11 cellular contexts compared by ENCODE assay signal in the genomic region with DNA sequence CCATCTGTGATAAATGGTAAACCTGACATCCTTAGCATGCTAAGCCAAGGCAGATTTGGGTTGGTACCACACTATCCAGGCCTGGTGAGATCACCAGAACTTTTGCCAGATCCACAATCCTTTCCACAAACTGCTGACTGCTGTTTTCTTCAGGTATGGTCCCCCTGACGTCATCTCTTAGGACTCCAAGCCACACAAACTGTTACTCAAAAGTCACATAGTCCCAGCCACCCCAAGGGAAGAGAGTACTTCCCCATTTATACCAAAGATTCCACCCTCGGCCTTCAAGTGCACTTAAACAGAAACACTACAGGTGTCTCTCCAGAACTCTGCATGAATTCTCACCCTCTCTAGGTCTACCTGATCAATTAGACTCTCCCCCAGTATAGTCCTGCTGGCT. TPM values are rescaled to one million over a fixed set of nuclear protein-coding genes. Genes with fewer than 3 reads are reported as not detected.
A peak's percentile ranks its signal among the peaks of the same experiment; 100 is the strongest.
DNase-seq lines count a peak whose midpoint lies in the region; ATAC-seq and TF ChIP-seq lines count a peak whose summit lies in the region.
"Had no signal": no experiment of that assay in that cellular context is flagged by ENCODE, and none has a peak within 500 bp of the region (broad histone marks: within the 10 kb centered on the region; RNA-seq: fewer than 3 reads in every experiment).

No MANE protein-coding gene starts in this region.

- no peak for ATAC-seq in activated naive CD8-positive, alpha-beta T cell treated with anti-CD3 and anti-CD28 coated beads, Interleukin-2, amount 10 ng/mL, durations not matched to agents 7 days and 5 days (ENCODE audit: low read depth)
- ATAC-seq in HG02981 (IDR thresholded peaks at IDR 0.05; ENCODE audit: unreplicated experiment) (peak; percentile 42), T-helper 17 cell (no peak), GM23338 (no peak)
- ATAC-seq in activated T-helper 17 cell treated with anti-CD3 and anti-CD28 coated beads, Interleukin-2, amount 50 U/mL, for 72 hours (replicated peaks): no peak

- H3K4me1 ChIP-seq in GM23338 (ENCODE audit: insufficient read depth): peaks cover 11% of the 10 kb centered on the region

- H3K27me3 Mint-ChIP-seq in activated naive CD8-positive, alpha-beta T cell treated with anti-CD3 and anti-CD28 coated beads, Interleukin-2, amount 10 ng/mL, durations not matched to agents 7 days and 5 days: no peaks in the 10 kb centered on the region
- H3K27me3 Mint-ChIP-seq in activated naive CD8-positive, alpha-beta T cell treated with anti-CD3 and anti-CD28 coated beads for 36 hours: no peaks in the 10 kb centered on the region
- H3K27me3 Mint-ChIP-seq in T-helper 17 cell (no peaks in the 10 kb centered on the region), GM23338 (ENCODE audit: insufficient read depth, low read depth, poor library complexity) (peaks cover 2% of the 10 kb centered on the region)
- H3K27me3 Mint-ChIP-seq in activated T-helper 17 cell treated with anti-CD3 and anti-CD28 coated beads, Interleukin-2, amount 50 U/mL, for 72 hours: no peaks in the 10 kb centered on the region
- H3K27me3 Mint-ChIP-seq: progenitor cell of endocrine pancreas had no signal

- no peaks in the 10 kb centered on the region for H3K9me3 ChIP-seq in T-helper 17 cell (ENCODE audit: control insufficient read depth, low read length, poor library complexity, severe bottlenecking)

- H3F3A ChIP-seq in GM23338 (replicated peaks; ENCODE audit: low read depth): no peaks in the 10 kb centered on the region

- no peaks in the 10 kb centered on the region for H3K27me3 ChIP-seq in GM23338 (ENCODE audit: insufficient read depth)

- 0 out of 2 replicates have a peak, but pooled peaks cover 13% of the 10 kb centered on the region for H3K9me2 ChIP-seq in GM23338 (ENCODE audit: insufficient read depth)

- H3K36me3 ChIP-seq in GM23338 (ENCODE audit: insufficient read depth): no peaks in the 10 kb centered on the region

- H3K4me1 Mint-ChIP-seq in activated naive CD8-positive, alpha-beta T cell treated with anti-CD3 and anti-CD28 coated beads, Interleukin-2, amount 10 ng/mL, durations not matched to agents 7 days and 5 days: peaks cover 28% of the 10 kb centered on the region
- H3K4me1 Mint-ChIP-seq in activated naive CD8-positive, alpha-beta T cell treated with anti-CD3 and anti-CD28 coated beads for 36 hours: peaks cover 39% of the 10 kb centered on the region
- H3K4me1 Mint-ChIP-seq in T-helper 17 cell (peaks cover 24% of the 10 kb centered on the region), GM23338 (peaks cover 10% of the 10 kb centered on the region)
- H3K4me1 Mint-ChIP-seq in activated T-helper 17 cell treated with anti-CD3 and anti-CD28 coated beads, Interleukin-2, amount 50 U/mL, for 72 hours: peaks cover 36% of the 10 kb centered on the region

- H3K9me3 Mint-ChIP-seq in activated naive CD8-positive, alpha-beta T cell treated with anti-CD3 and anti-CD28 coated beads, Interleukin-2, amount 10 ng/mL, durations not matched to agents 7 days and 5 days: peaks cover 8% of the 10 kb centered on the region
- peaks cover 38% of the 10 kb centered on the region for H3K9me3 Mint-ChIP-seq in activated naive CD8-positive, alpha-beta T cell treated with anti-CD3 and anti-CD28 coated beads for 36 hours
- peaks cover 49% of the 10 kb centered on the region for H3K9me3 Mint-ChIP-seq in GM23338
- H3K9me3 Mint-ChIP-seq in activated T-helper 17 cell treated with anti-CD3 and anti-CD28 coated beads, Interleukin-2, amount 50 U/mL, for 72 hours: no peaks in the 10 kb centered on the region

- peaks cover 21% of the 10 kb centered on the region for H3K36me3 Mint-ChIP-seq in activated naive CD8-positive, alpha-beta T cell treated with anti-CD3 and anti-CD28 coated beads, Interleukin-2, amount 10 ng/mL, durations not matched to agents 7 days and 5 days
- peaks cover 60% of the 10 kb centered on the region for H3K36me3 Mint-ChIP-seq in activated naive CD8-positive, alpha-beta T cell treated with anti-CD3 and anti-CD28 coated beads for 36 hours
- H3K36me3 Mint-ChIP-seq in T-helper 17 cell (ENCODE audit: low read depth) (peaks cover 2% of the 10 kb centered on the region), GM23338 (ENCODE audit: low read depth) (peaks cover 58% of the 10 kb centered on the region)
- H3K36me3 Mint-ChIP-seq in activated T-helper 17 cell treated with anti-CD3 and anti-CD28 coated beads, Interleukin-2, amount 50 U/mL, for 72 hours (ENCODE audit: low read depth): no peaks in the 10 kb centered on the region

- POLR2A ChIA-PET in activated naive CD8-positive, alpha-beta T cell treated with anti-CD3 and anti-CD28 coated beads, Interleukin-2, amount 10 ng/mL, durations not matched to agents 7 days and 5 days (lab: Charles Lee): no interaction called here

- H3K4me2 ChIP-seq in GM23338: no peak overlapping the region

- H3K4me3 Mint-ChIP-seq in activated naive CD8-positive, alpha-beta T cell treated with anti-CD3 and anti-CD28 coated beads, Interleukin-2, amount 10 ng/mL, durations not matched to agents 7 days and 5 days: no peak overlapping the region
- H3K4me3 Mint-ChIP-seq in activated naive CD8-positive, alpha-beta T cell treated with anti-CD3 and anti-CD28 coated beads for 36 hours: no peak overlapping the region
- H3K4me3 Mint-ChIP-seq in T-helper 17 cell (no peak overlapping the region), GM23338 (no peak overlapping the region)
- no peak overlapping the region for H3K4me3 Mint-ChIP-seq in activated T-helper 17 cell treated with anti-CD3 and anti-CD28 coated beads, Interleukin-2, amount 50 U/mL, for 72 hours

- H3K79me2 ChIP-seq in GM23338 (replicated peaks; ENCODE audit: insufficient read depth): peaks cover 82% of the 10 kb centered on the region

- no peak overlapping the region for H3K27ac ChIP-seq in GM23338 (ENCODE audit: low read depth)

- peak overlapping the region; percentile 36 for H3K27ac Mint-ChIP-seq in activated naive CD8-positive, alpha-beta T cell treated with anti-CD3 and anti-CD28 coated beads, Interleukin-2, amount 10 ng/mL, durations not matched to agents 7 days and 5 days
- H3K27ac Mint-ChIP-seq in activated naive CD8-positive, alpha-beta T cell treated with anti-CD3 and anti-CD28 coated beads for 36 hours: no peak overlapping the region
- H3K27ac Mint-ChIP-seq in T-helper 17 cell (peak overlapping the region; percentile 86), GM23338 (no peak overlapping the region)
- H3K27ac Mint-ChIP-seq in activated T-helper 17 cell treated with anti-CD3 and anti-CD28 coated beads, Interleukin-2, amount 50 U/mL, for 72 hours: no peak overlapping the region
- H3K27ac Mint-ChIP-seq: progenitor cell of endocrine pancreas had no signal

- H4K20me1 ChIP-seq in GM23338 (replicated peaks; ENCODE audit: insufficient read depth): peaks cover 6% of the 10 kb centered on the region; the same call in 1 of the 2 replicates

- no peak for DNase-seq in activated naive CD8-positive, alpha-beta T cell treated with anti-CD3 and anti-CD28 coated beads, Interleukin-2, amount 10 ng/mL, durations not matched to agents 7 days and 5 days
- DNase-seq in activated naive CD8-positive, alpha-beta T cell treated with anti-CD3 and anti-CD28 coated beads for 36 hours: no peak
- DNase-seq in T-helper 17 cell (no peak), GM23338 (ENCODE audit: low spot score) (no peak), NCI-H1105 treated with DMSO at 0.1 percent for 48 hours (lab: John Stamatoyannopoulos, UW) (no peak), AG08395 (ENCODE audit: low spot score) (no peak)
- DNase-seq: activated T-cell treated with anti-CD3 and anti-CD28 coated beads, Interleukin-2, amount 50 U/mL, for 1 hour; central memory CD4-positive, alpha-beta T cell had no signal

- no peak overlapping the region for H3K4me3 ChIP-seq in GM23338

- TF ChIP-seq CTCF in GM23338 (conservative IDR thresholded peaks at IDR 0.05; ENCODE audit: low read depth in 2 of 2): no peak

- no peak overlapping the region for H2AFZ ChIP-seq in GM23338

RNA-seq across cellular contexts. Expression of a gene that starts 34.7 kb away (rescaled TPM):
- total RNA-seq in activated naive CD8-positive, alpha-beta T cell treated with anti-CD3 and anti-CD28 coated beads, Interleukin-2, amount 10 ng/mL, durations not matched to agents 7 days and 5 days: 10 to 100 TPM in 1 of 2 experiments, 1 to 10 TPM in 1; 9.1 to 10.7 TPM
- total RNA-seq in activated naive CD8-positive, alpha-beta T cell treated with anti-CD3 and anti-CD28 coated beads for 36 hours: 10 to 100 TPM; 12.6 to 14.5 TPM
- 10 to 100 TPM; 13.0 to 17.1 TPM for total RNA-seq in T-helper 17 cell
- 82.6 and 84.6 TPM in 2 replicates for total RNA-seq in GM23338 (2014; rRNA removed; shearing (Covaris generic))
- 47.4 and 51.1 TPM in 2 replicates for polyA plus RNA-seq in GM23338 (2016; fragmentation: Nextera tagmentation; extraction: Ambion mirVana)
- 10 to 100 TPM in 1 of 2 donors, 1 to 10 TPM in 1; 6.5 to 12.8 TPM for total RNA-seq in activated T-helper 17 cell treated with anti-CD3 and anti-CD28 coated beads, Interleukin-2, amount 50 U/mL, for 72 hours

Comparison
In these comparisons a context has a peak if more than half of its experiments do, and no peak if none do; other contexts are left out.
1. H3K27ac Mint-ChIP-seq: peak in activated naive CD8-positive, alpha-beta T cell treated with anti-CD3 and anti-CD28 coated beads, Interleukin-2, amount 10 ng/mL, durations not matched to agents 7 days and 5 days (single experiment) and T-helper 17 cell (single experiment); none in activated naive CD8-positive, alpha-beta T cell treated with anti-CD3 and anti-CD28 coated beads for 36 hours (single experiment), GM23338 (single experiment) and activated T-helper 17 cell treated with anti-CD3 and anti-CD28 coated beads, Interleukin-2, amount 50 U/mL, for 72 hours (single experiment).